23 cellular contexts compared by ENCODE assay signal in the genomic region with DNA sequence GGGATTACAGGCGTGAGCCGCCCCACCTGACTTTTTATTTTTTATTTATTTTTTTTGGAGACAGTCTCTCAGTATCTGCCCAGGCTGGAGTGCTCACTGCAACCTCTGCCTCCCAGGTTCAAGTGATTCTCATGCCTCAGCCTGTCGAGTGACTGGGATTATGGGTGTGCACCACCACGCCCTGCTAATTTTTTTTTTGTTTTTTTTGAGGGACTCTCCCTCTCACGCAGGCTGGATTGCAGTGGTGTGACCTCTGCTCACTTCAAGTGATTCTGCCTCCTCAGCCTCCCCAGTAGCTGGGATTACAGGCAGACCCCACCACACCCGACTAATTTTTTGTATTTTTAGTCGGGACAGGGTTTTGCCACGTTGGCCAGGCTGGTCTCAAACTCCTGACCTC.
"Had no signal": no experiment of that assay in that cellular context is flagged by ENCODE, and none has a peak within 500 bp of the region (broad histone marks: within the 10 kb centered on the region; RNA-seq: fewer than 3 reads in every experiment).

No MANE protein-coding gene starts in this region.

- DNase-seq: activated CD4-positive, alpha-beta T cell treated with anti-CD3 and anti-CD28 coated beads, Interleukin-2, amount 50 U/mL, for 1 hour; activated CD4-positive, CD25-positive, alpha-beta regulatory T cell treated with anti-CD3 and anti-CD28 coated beads, Interleukin-2, amount 50 U/mL, for 72 hours; activated effector memory CD4-positive, alpha-beta T cell treated with Interleukin-2 at 50 U/mL for 16 hours; activated naive CD4-positive, alpha-beta T cell treated with anti-CD3 and anti-CD28 coated beads for 36 hours; activated naive CD8-positive, alpha-beta T cell treated with anti-CD3 and anti-CD28 coated beads, Interleukin-2, amount 10 ng/mL, durations not matched to agents 7 days and 5 days; activated T-cell treated with anti-CD3 and anti-CD28 coated beads for 4 hours; caudate nucleus; cortex of kidney; effector memory CD8-positive, alpha-beta T cell; left ventricle myocardium superior; naive thymus-derived CD4-positive, alpha-beta T cell; stimulated activated CD4-positive, alpha-beta T cell treated with anti-CD3 and anti-CD28 coated beads, Interleukin-15, amount 100 ng/mL, for 24 hours; stimulated activated CD4-positive, alpha-beta T cell treated with anti-CD3 and anti-CD28 coated beads, Interleukin-2, amount 100 ng/mL, for 24 hours; stimulated activated naive B cell treated with anti-CD40 and anti-IgM and Interleukin-4, amounts not matched to agents 10 μg/mL and 1 μg/mL and 100 μg/mL, for 72 hours; stomach; SW 1271; T1000; thyroid gland; upper lobe of left lung had no signal

- ATAC-seq: effector memory CD8-positive, alpha-beta T cell; left ventricle myocardium superior; naive thymus-derived CD4-positive, alpha-beta T cell; stimulated activated naive B cell treated with anti-CD40 and anti-IgM and Interleukin-4, amounts not matched to agents 10 μg/mL and 1 μg/mL and 100 μg/mL, for 72 hours had no signal

- H3K27me3 ChIP-seq: ascending aorta, esophagus muscularis mucosa, right atrium auricular region, stomach, thyroid gland, upper lobe of left lung, vagina had no signal

- H3K27ac ChIP-seq: ascending aorta, esophagus muscularis mucosa, right atrium auricular region, stomach, thyroid gland, upper lobe of left lung, vagina had no signal

- H3K4me3 ChIP-seq: ascending aorta, esophagus muscularis mucosa, right atrium auricular region, stomach, thyroid gland, upper lobe of left lung, vagina had no signal

- H3K9me3 ChIP-seq: ascending aorta, esophagus muscularis mucosa, right atrium auricular region, stomach, thyroid gland, upper lobe of left lung, vagina had no signal
